Comparison of ENCODE assay signal across 8 cellular contexts in the genomic region with DNA sequence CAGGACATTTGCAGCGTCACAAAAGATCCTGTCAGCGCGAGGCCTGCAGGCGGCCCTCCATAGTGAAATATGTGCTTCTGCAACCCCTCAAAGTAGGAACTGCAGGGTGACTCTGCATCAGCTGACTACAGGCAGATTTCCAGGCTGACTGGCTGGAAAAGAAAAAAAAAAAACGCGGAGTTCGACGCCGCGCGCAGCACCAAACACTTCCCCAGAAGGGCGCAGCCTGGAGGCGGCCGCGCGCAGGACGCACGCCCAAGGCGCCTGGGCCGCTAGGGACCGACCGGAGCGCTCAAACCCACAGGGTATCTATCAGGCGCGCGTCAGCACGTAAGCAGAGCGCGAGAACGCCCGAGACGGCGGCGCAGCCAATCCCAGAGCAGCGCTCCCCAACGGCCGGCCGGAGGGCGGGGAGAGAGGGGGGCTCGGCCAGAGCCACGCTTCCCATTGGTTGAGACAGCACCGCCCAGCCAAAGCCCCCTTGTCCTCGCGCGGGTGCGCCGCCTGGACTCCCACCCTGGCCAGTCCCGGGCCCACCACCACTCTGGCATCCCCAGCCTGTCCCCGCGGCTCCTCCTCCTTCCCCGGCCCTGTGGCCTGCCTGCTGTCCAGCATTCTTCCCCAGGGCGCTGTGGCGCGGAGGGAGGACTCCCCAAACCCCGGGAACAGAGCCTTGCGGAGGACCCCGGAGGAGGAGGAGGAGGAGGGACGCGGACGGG.
DNase-seq lines count a peak whose midpoint lies in the region; ATAC-seq and TF ChIP-seq lines count a peak whose summit lies in the region.

No MANE protein-coding gene starts in this region.

- no peaks in the 10 kb centered on the region for H3K9me3 Mint-ChIP-seq in central memory CD8-positive, alpha-beta T cell

- peaks cover 10% of the 10 kb centered on the region for H3K27me3 Mint-ChIP-seq in central memory CD8-positive, alpha-beta T cell

- DNase-seq in AG09319 (ENCODE audit: extremely low read depth, low read depth) (peak; percentile 88), NCI-H226 (peak; percentile 97), iris pigment epithelial cell (ENCODE audit: low read depth) (peak; percentile 98)
- peak; percentile 84 to 88 (median 86) for DNase-seq in activated CD4-positive, CD25-positive, alpha-beta regulatory T cell (lab: John Stamatoyannopoulos, UW)
- peak; percentile 80 to 82 for DNase-seq in central memory CD8-positive, alpha-beta T cell (ENCODE audit: low spot score in 2 of 2)
- DNase-seq in stimulated activated CD4-positive, alpha-beta T cell treated with anti-CD3 and anti-CD28 coated beads, Interleukin-12 subunit alpha, Interleukin-12 subunit beta, amount 100 ng/mL, for 24 hours (ENCODE audit: low read depth in 2 of 2): peak; percentile 88 to 92

- H3K4me1 Mint-ChIP-seq in central memory CD8-positive, alpha-beta T cell: peaks cover 9% of the 10 kb centered on the region

- peak overlapping the region; percentile 83 for H3K4me3 Mint-ChIP-seq in central memory CD8-positive, alpha-beta T cell

- in situ Hi-C loops in GM18951 (cut with MboI; ENCODE audit: low sequenced_read_pairs, unreplicated experiment): no loop called here

- H3K27ac Mint-ChIP-seq in central memory CD8-positive, alpha-beta T cell (ENCODE audit: low read depth): peak overlapping the region; percentile 65

- peaks cover 2% of the 10 kb centered on the region for H3K36me3 Mint-ChIP-seq in central memory CD8-positive, alpha-beta T cell (ENCODE audit: insufficient read depth)

- ATAC-seq in HG03175 (IDR thresholded peaks at IDR 0.05; ENCODE audit: unreplicated experiment): peak; percentile 96
- ATAC-seq in central memory CD8-positive, alpha-beta T cell (replicated peaks; ENCODE audit: extremely low read depth, poor library complexity, severe bottlenecking): peak; percentile 98

- peak; percentile 56 for TF ChIP-seq CTCF in AG09319 (IDR thresholded peaks at IDR 0.05; ENCODE audit: low read depth, low read length)

- peak; percentile 82 for TF ChIP-seq POLR2A in GM18951 (IDR thresholded peaks at IDR 0.05; ENCODE audit: extremely low read depth, insufficient read depth, insufficient read length)

Comparison
In these comparisons a context has a peak if more than half of its experiments do, and no peak if none do; other contexts are left out.
1. Peak in every context shown above with its lines: DNase-seq and ATAC-seq.